Comparison of ENCODE assay signal across 9 cellular contexts in genomic region chr18:2569338-2570207, GRCh38. TPM values are rescaled to one million over a fixed set of nuclear protein-coding genes. Genes with fewer than 3 reads are reported as not detected.
A peak's percentile ranks its signal among the peaks of the same experiment; 100 is the strongest.
DNase-seq lines count a peak whose midpoint lies in the region; ATAC-seq, FAIRE-seq and TF ChIP-seq lines count a peak whose summit lies in the region.
"Had no signal": no experiment of that assay in that cellular context is flagged by ENCODE, and none has a peak within 500 bp of the region (broad histone marks: within the 10 kb centered on the region; RNA-seq: fewer than 3 reads in every experiment).

No MANE protein-coding gene starts in this region.

- H3K9me2 ChIP-seq in HCT116 (ENCODE audit: insufficient read depth), result no peaks in the 10 kb centered on the region

- RAD21 ChIA-PET in HCT116 (lab: Charles Lee; ENCODE audit: low non-redundant PET in 1 of 2, low total read pairs in 2 of 2, uncharacterized antibody in 2 of 2, unreplicated experiment in 2 of 2), result no interaction called here

- H3K4me1 Mint-ChIP-seq in astrocyte (ENCODE audit: low read depth, unreplicated experiment), result peaks cover 12% of the 10 kb centered on the region

- CTCF ChIA-PET in HCT116 (lab: Charles Lee), result no interaction called here

- no peaks in the 10 kb centered on the region; the same call in 1 of the 2 replicates for H3K36me3 ChIP-seq in ACC112 (ENCODE audit: insufficient read depth, low read length)
- no peaks in the 10 kb centered on the region; a peak in 1 of 4 replicates for H3K36me3 ChIP-seq in HCT116 (ENCODE audit: control insufficient read depth in 1 of 2, insufficient read depth in 2 of 2, low read length in 2 of 2)
- H3K36me3 ChIP-seq in astrocyte (ENCODE audit: insufficient read depth, low read length), result no peaks in the 10 kb centered on the region
- peaks cover 4 to 6% of the 10 kb centered on the region in 2 experiments for H3K36me3 ChIP-seq in mesenchymal stem cell (ENCODE audit: control insufficient read depth in 1 of 2, insufficient read depth in 2 of 2, low read depth in 1 of 2, low read length in 2 of 2)
- H3K36me3 ChIP-seq in uterus, result no peaks in the 10 kb centered on the region

- no peak overlapping the region for H2BK15ac ChIP-seq in mesenchymal stem cell (ENCODE audit: low read depth, poor library complexity, severe bottlenecking)

- 88% methylated on average over 9 of the region's 10 CpGs for WGBS in mesenchymal stem cell

- H3K4me2 ChIP-seq in HCT116 (ENCODE audit: low read length), result peak overlapping the region; percentile 86
- peak overlapping the region; percentile 96 for H3K4me2 ChIP-seq in astrocyte (ENCODE audit: low read length)
- H3K4me2 ChIP-seq in mesenchymal stem cell (ENCODE audit: low read length, poor library complexity, severe bottlenecking), result peak overlapping the region; percentile 44

- POLR2A ChIA-PET in HCT116 (lab: Charles Lee), result interaction anchor here (0.6 kb wide), 1 partner anchor 15 kb away, joined by 3 read pairs; no protein-coding TSS in a partner anchor

- H3K27me3 ChIP-seq in ACC112 (ENCODE audit: insufficient read depth, low read length) (no peaks in the 10 kb centered on the region), HCT116 (ENCODE audit: insufficient read depth, low read length) (no peaks in the 10 kb centered on the region), astrocyte (ENCODE audit: insufficient read depth, low read length) (no peaks in the 10 kb centered on the region), mesenchymal stem cell (ENCODE audit: control insufficient read depth in 1 of 2, insufficient read depth in 1 of 2, low read length in 2 of 2) (no peaks in the 10 kb centered on the region), uterus (no peaks in the 10 kb centered on the region)
- H3K27me3 ChIP-seq: foreskin keratinocyte had no signal

- no peaks in the 10 kb centered on the region for H3K27me3 Mint-ChIP-seq in astrocyte (ENCODE audit: low read depth, unreplicated experiment)

- H3K27ac Mint-ChIP-seq in astrocyte (ENCODE audit: unreplicated experiment), result no peak overlapping the region

- no peak overlapping the region for H3K14ac ChIP-seq in mesenchymal stem cell (ENCODE audit: low read length in 2 of 2)

- H2BK120ac ChIP-seq in mesenchymal stem cell (ENCODE audit: low read depth, low read length), result no peak overlapping the region

- H3K9me3 Mint-ChIP-seq in astrocyte (ENCODE audit: unreplicated experiment), result no peaks in the 10 kb centered on the region

- intact Hi-C loops in HCT116 (cut with micrococcal nuclease) (loop anchor here (5.0 kb wide), 1 partner anchor 88 kb away; the partner anchor contains the start of gene SMCHD1), uterus (cut with DNase I; ENCODE audit: low total_unique reads) (loop anchor here (5.0 kb wide), 1 partner anchor 88 kb away; the partner anchor contains the start of gene SMCHD1)

- H3K27ac ChIP-seq in ACC112 (ENCODE audit: low read depth, low read length) (no peak overlapping the region), HCT116 (ENCODE audit: low read depth, low read length) (no peak overlapping the region), astrocyte (ENCODE audit: low read depth, low read length) (no peak overlapping the region), mesenchymal stem cell (ENCODE audit: low read length, poor library complexity, severe bottlenecking) (no peak overlapping the region), uterus (no peak overlapping the region)

- H3K79me2 ChIP-seq in ACC112 (ENCODE audit: control insufficient read depth, insufficient read depth, low read length, unreplicated experiment) (peaks cover 54% of the 10 kb centered on the region), HCT116 (ENCODE audit: insufficient read depth, low read length) (peaks cover 47% of the 10 kb centered on the region), astrocyte (ENCODE audit: insufficient read depth, low read length) (peaks cover 64% of the 10 kb centered on the region)

- TF ChIP-seq CTCF in HCT116 (IDR thresholded peaks at IDR 0.05 in 2 of 3, conservative IDR thresholded peaks at IDR 0.05 in 1 of 3; ENCODE audit: borderline replicate concordance in 1 of 3, insufficient read depth in 1 of 3, low read depth in 2 of 3, low read length in 2 of 3) (no peak), astrocyte (IDR thresholded peaks at IDR 0.05; ENCODE audit: insufficient read depth, low read depth, low read length) (no peak), uterus (IDR thresholded peaks at IDR 0.05) (no peak)

- DNase-seq in HCT116 (ENCODE audit: low read depth, low spot score) (no peak), astrocyte (ENCODE audit: low read depth) (no peak), mesenchymal stem cell (no peak), amygdala (lab: John Stamatoyannopoulos, UW) (no peak), hippocampal formation (lab: John Stamatoyannopoulos, UW) (no peak), H4 (ENCODE audit: low spot score) (no peak), uterus (no peak)
- DNase-seq: foreskin keratinocyte had no signal

- peak overlapping the region; percentile 85 for H3K9ac ChIP-seq in HCT116 (ENCODE audit: low read length)
- peak overlapping the region; percentile 98 for H3K9ac ChIP-seq in astrocyte (ENCODE audit: low read length)
- H3K9ac ChIP-seq in mesenchymal stem cell (ENCODE audit: low read length), result peak overlapping the region; percentile 100

- no peak overlapping the region for H2BK5ac ChIP-seq in mesenchymal stem cell (ENCODE audit: low read depth, low read length, poor library complexity, severe bottlenecking)

- no peak for TF ChIP-seq RAD21 in HCT116 (IDR thresholded peaks at IDR 0.05; ENCODE audit: low read depth)

- H3K4me3 ChIP-seq in ACC112 (ENCODE audit: low read depth, low read length), result peak overlapping the region; percentile 85
- H3K4me3 ChIP-seq in HCT116 (replicated peaks in 1 of 2; ENCODE audit: low read depth in 1 of 2, low read length in 2 of 2), result peak overlapping the region; percentile 80 to 91
- peak overlapping the region; percentile 99 for H3K4me3 ChIP-seq in astrocyte (ENCODE audit: insufficient read depth, low read depth, low read length)
- peak overlapping the region in 1 of 2 experiments; percentile 99 for H3K4me3 ChIP-seq in mesenchymal stem cell (ENCODE audit: insufficient read depth in 1 of 2, low read depth in 1 of 2, low read length in 2 of 2)
- peak overlapping the region in 1 of 2 donors; percentile 76 for H3K4me3 ChIP-seq in uterus

- H3K4me1 ChIP-seq in ACC112 (ENCODE audit: control insufficient read depth, insufficient read depth, low read length, unreplicated experiment) (peaks cover 15% of the 10 kb centered on the region), HCT116 (ENCODE audit: control insufficient read depth in 1 of 2, insufficient read depth in 2 of 2, low read length in 2 of 2) (peaks cover 8 to 16% of the 10 kb centered on the region in 2 experiments; a peak in 3 of 4 replicates), astrocyte (ENCODE audit: insufficient read depth, low read length) (peaks cover 15% of the 10 kb centered on the region), mesenchymal stem cell (ENCODE audit: control insufficient read depth, insufficient read depth, low read depth, low read length) (peaks cover 4% of the 10 kb centered on the region), uterus (peaks cover 0 to 7% of the 10 kb centered on the region in 2 donors)

- H2AFZ ChIP-seq in ACC112 (ENCODE audit: low read length, unreplicated experiment) (peak overlapping the region; percentile 33), HCT116 (ENCODE audit: low read depth, low read length, poor library complexity, severe bottlenecking) (no peak overlapping the region), astrocyte (ENCODE audit: low read depth, low read length) (no peak overlapping the region), mesenchymal stem cell (ENCODE audit: low read depth, low read length) (no peak overlapping the region)

- H4K20me1 ChIP-seq in HCT116 (ENCODE audit: insufficient read depth), result no peaks in the 10 kb centered on the region
- no peaks in the 10 kb centered on the region for H4K20me1 ChIP-seq in astrocyte (ENCODE audit: insufficient read depth, low read length)

- H4K91ac ChIP-seq in mesenchymal stem cell (ENCODE audit: low read length), result no peak overlapping the region

- H3K9me3 ChIP-seq in HCT116 (ENCODE audit: control insufficient read depth in 1 of 2, insufficient read depth in 1 of 2, low read depth in 1 of 2, low read length in 2 of 2) (no peaks in the 10 kb centered on the region), astrocyte (ENCODE audit: insufficient read depth, low read depth, low read length) (no peaks in the 10 kb centered on the region), mesenchymal stem cell (ENCODE audit: control insufficient read depth, low read length) (no peaks in the 10 kb centered on the region), uterus (no peaks in the 10 kb centered on the region)

- no peak overlapping the region for H4K8ac ChIP-seq in mesenchymal stem cell (ENCODE audit: low read length)

- H3K18ac ChIP-seq in mesenchymal stem cell (ENCODE audit: low read depth in 1 of 2, low read length in 2 of 2), result no peak overlapping the region

- no peak overlapping the region for H3K4ac ChIP-seq in mesenchymal stem cell (ENCODE audit: low read depth in 1 of 2, low read length in 2 of 2)

- no peak overlapping the region for H2BK12ac ChIP-seq in mesenchymal stem cell (ENCODE audit: low read length in 2 of 2)

- H3K36me3 Mint-ChIP-seq in astrocyte (ENCODE audit: low read depth, unreplicated experiment), result peaks cover 4% of the 10 kb centered on the region

- no TSS peak for BruUV-seq in HCT116 (replicated peaks; lab: Mats Ljungman, UMichigan)

- TF ChIP-seq POLR2A in HCT116 (IDR thresholded peaks at IDR 0.05; ENCODE audit: borderline replicate concordance, extremely low read depth, insufficient read depth, insufficient read length) (no peak), uterus (IDR thresholded peaks at IDR 0.05) (no peak)

- H2AK5ac ChIP-seq in mesenchymal stem cell (ENCODE audit: low read length, severe bottlenecking), result peak overlapping the region; percentile 27

- H3K79me1 ChIP-seq in mesenchymal stem cell (replicated peaks; ENCODE audit: low read length, poor library complexity, severe bottlenecking), result peaks cover 25% of the 10 kb centered on the region

- ATAC-seq in HCT116, result no peak

- H3K4me3 Mint-ChIP-seq in astrocyte (ENCODE audit: unreplicated experiment), result peak overlapping the region; percentile 100

- no peak overlapping the region for H3K23ac ChIP-seq in mesenchymal stem cell (ENCODE audit: low read length in 2 of 2)

- no peak for FAIRE-seq in astrocyte (lab: Jason Lieb, UNC)

TF ChIP-seq in HCT116, 20 proteins besides CTCF, POLR2A, EP300 and RAD21 (continues in another document):
- TF ChIP-seq POLR2AphosphoS5 (IDR thresholded peaks at IDR 0.05; ENCODE audit: low read depth, low read length), result no peak

RNA-seq across cellular contexts. Expression of gene METTL4, which starts 1.7 kb away (rescaled TPM):
- total RNA-seq in HCT116 (2021; ENCODE audit: unreplicated experiment) (15.5 TPM), astrocyte (9.0 and 10.5 TPM in 2 replicates), uterus (10 to 100 TPM in 3 of 4 donors, 1 to 10 TPM in 1; 6.7 to 22.9 (median 18.5) TPM)
- polyA plus RNA-seq in HCT116 (2012), result 3.5 and 4.6 TPM in 2 replicates
- 4.5 TPM for polyA plus RNA-seq in mesenchymal stem cell (2013, experiment 1 of 2)
- polyA plus RNA-seq in mesenchymal stem cell (2013, experiment 2 of 2), result 4.5 TPM
- total RNA-seq in H4 (2014; rRNA removed; shearing (Covaris generic)), result 6.9 and 9.7 TPM in 2 replicates

RNA-seq across cellular contexts. Expression of gene NDC80, which starts 1.8 kb away (rescaled TPM):
- total RNA-seq in HCT116 (2021; ENCODE audit: unreplicated experiment) (46.0 TPM), astrocyte (1.9 and 3.5 TPM in 2 replicates), uterus (10 to 100 TPM in 1 of 4 donors, 1 to 10 TPM in 1, under 1 TPM in 2; 0.26 to 21.2 (median 0.80) TPM)
- polyA plus RNA-seq in HCT116 (2012), result 25.1 and 36.5 TPM in 2 replicates
- polyA plus RNA-seq in mesenchymal stem cell (2013, experiment 1 of 2), result 3.6 TPM
- 4.0 TPM for polyA plus RNA-seq in mesenchymal stem cell (2013, experiment 2 of 2)
- 34.6 and 43.0 TPM in 2 replicates for total RNA-seq in H4 (2014; rRNA removed; shearing (Covaris generic))

Comparison
In these comparisons a context has a peak if more than half of its experiments do, and no peak if none do; other contexts are left out.
1. H3K4me2 ChIP-seq: peak in every context shown above with its lines; median percentile 96 in astrocyte; 86 in HCT116; 44 in mesenchymal stem cell.